8 cellular contexts compared by ENCODE assay signal in genomic region chr1:40477680-40478057, GRCh38. TPM values are rescaled to one million over a fixed set of nuclear protein-coding genes. Genes with fewer than 3 reads are reported as not detected.
DNase-seq lines count a peak whose midpoint lies in the region; ATAC-seq and TF ChIP-seq lines count a peak whose summit lies in the region.

No MANE protein-coding gene starts in this region.

- H2AFZ ChIP-seq in mammary epithelial cell (ENCODE audit: low read depth, low read length), result peak overlapping the region; percentile 95

- dilution Hi-C loops in mammary epithelial cell (cut with HindIII; ENCODE audit: low sequenced_read_pairs), result no loop called here

- 0% methylated on average over 7 of the region's 17 CpGs for WGBS in mammary epithelial cell (ENCODE audit: low coverage, missing lambda C conversion rate)

- peak overlapping the region; percentile 84 for H3K4me3 ChIP-seq in GM06990 (replicated peaks; ENCODE audit: low read depth, low read length)
- peak overlapping the region; percentile 71 to 86 (median 77) for H3K4me3 ChIP-seq in mammary epithelial cell (replicated peaks in 1 of 3; ENCODE audit: insufficient read depth in 1 of 3, low read depth in 2 of 3, low read length in 3 of 3)

- H4K20me1 ChIP-seq in mammary epithelial cell (ENCODE audit: insufficient read depth, low read length), result no peaks in the 10 kb centered on the region

- peak overlapping the region; percentile 35 for H3K9ac ChIP-seq in mammary epithelial cell (ENCODE audit: insufficient read depth, low read length)

- ATAC-seq in HG02798 (IDR thresholded peaks at IDR 0.05; ENCODE audit: poor library complexity, unreplicated experiment), result peak; percentile 35

- peak overlapping the region; percentile 99 for H3K4me2 ChIP-seq in mammary epithelial cell (ENCODE audit: insufficient read depth, low read depth, low read length)

- TF ChIP-seq CTCF in GM06990 (IDR thresholded peaks at IDR 0.05; ENCODE audit: insufficient read depth, low read length, poor library complexity, severe bottlenecking) (no peak), mammary epithelial cell (conservative IDR thresholded peaks at IDR 0.05 in 1 of 2, IDR thresholded peaks at IDR 0.05 in 1 of 2; ENCODE audit: extremely low read depth in 1 of 2, insufficient read depth in 1 of 2, low read depth in 1 of 2, low read length in 2 of 2) (no peak)

- in situ Hi-C loops in mammary epithelial cell (cut with MboI; ENCODE audit: low sequenced_read_pairs in 2 of 2), result no loop called here

- intact Hi-C loops in mammary epithelial cell (cut with micrococcal nuclease), result no loop called here
- intact Hi-C loops in posterior vena cava (cut with DNase I), result no loop called here

- CTCF ChIA-PET in mammary epithelial cell (lab: Charles Lee; ENCODE audit: low non-redundant PET), result interaction anchor here (0.6 kb wide), 1 partner anchor 399 kb away, joined by 5 read pairs; no protein-coding TSS in a partner anchor

- no peaks in the 10 kb centered on the region for H3K79me2 ChIP-seq in mammary epithelial cell (ENCODE audit: insufficient read depth, low read length)

- peaks cover 10% of the 10 kb centered on the region for H3K9me3 ChIP-seq in mammary epithelial cell (replicated peaks; ENCODE audit: insufficient read depth, low read length)

- no peak overlapping the region for H3K27ac ChIP-seq in mammary epithelial cell (ENCODE audit: insufficient read depth, low read depth, low read length)

- no TSS peak for BruUV-seq in mammary epithelial cell (replicated peaks; lab: Mats Ljungman, UMichigan)

- H3K27me3 ChIP-seq in GM06990 (replicated peaks; ENCODE audit: control insufficient read depth, insufficient read depth, low read length) (no peaks in the 10 kb centered on the region), mammary epithelial cell (ENCODE audit: insufficient read depth, low read length) (no peaks in the 10 kb centered on the region)

- H3K4me1 ChIP-seq in mammary epithelial cell (ENCODE audit: insufficient read depth, low read length), result peaks cover 4% of the 10 kb centered on the region

- no peak for DNase-seq in GM06990 (ENCODE audit: extremely low read depth, insufficient read length)
- DNase-seq in RKO (ENCODE audit: low spot score), result peak; percentile 56
- peak; percentile 23 for DNase-seq in mammary epithelial cell
- DNase-seq in kidney tubule cell (ENCODE audit: low spot score), result peak; percentile 7
- DNase-seq in stimulated activated CD8-positive, alpha-beta memory T cell treated with anti-CD3 and anti-CD28 coated beads, Interleukin-12 subunit alpha, Interleukin-12 subunit beta, amount 100 ng/mL, for 4 hours (ENCODE audit: low read depth), result peak; percentile 8
- DNase-seq in NCI-H2196 treated with DMSO at 0.1 percent for 48 hours (lab: John Stamatoyannopoulos, UW; ENCODE audit: unreplicated experiment), result no peak
- no peak for DNase-seq in posterior vena cava (ENCODE audit: low spot score)

- H3K36me3 ChIP-seq in GM06990 (ENCODE audit: control insufficient read depth, insufficient read depth, low read length) (0 out of 2 replicates have a peak, but pooled peaks cover 2% of the 10 kb centered on the region), mammary epithelial cell (ENCODE audit: insufficient read depth, low read length) (no peaks in the 10 kb centered on the region)

RNA-seq across cellular contexts. Expression of gene ZFP69, which starts 0.6 kb away (rescaled TPM):
- total RNA-seq in mammary epithelial cell, result 1 to 10 TPM; 3.5 to 4.3 TPM
- 2.1 TPM for polyA plus RNA-seq in mammary epithelial cell
- not detected for polyA minus RNA-seq in mammary epithelial cell
- total RNA-seq in posterior vena cava, result 1 to 10 TPM; 4.3 to 6.4 TPM

RNA-seq across cellular contexts. Expression of gene ZFP69B, which starts 27.4 kb away (rescaled TPM):
- total RNA-seq in mammary epithelial cell, result 10 to 100 TPM in 1 of 2 donors, 1 to 10 TPM in 1; 6.7 to 10.1 TPM
- 2.9 TPM for polyA plus RNA-seq in mammary epithelial cell
- polyA minus RNA-seq in mammary epithelial cell, result not detected
- 1 to 10 TPM; 1.6 to 2.6 TPM for total RNA-seq in posterior vena cava

RNA-seq across cellular contexts. Expression of gene EXO5, which starts 30.9 kb away (rescaled TPM):
- 10 to 100 TPM in 1 of 2 donors, 1 to 10 TPM in 1; 7.2 to 14.7 TPM for total RNA-seq in mammary epithelial cell
- polyA plus RNA-seq in mammary epithelial cell, result 10.1 TPM
- 22.4 TPM for polyA minus RNA-seq in mammary epithelial cell
- 1 to 10 TPM; 5.3 to 6.1 TPM for total RNA-seq in posterior vena cava

RNA-seq across cellular contexts. Expression of gene ZNF684, which starts 53.8 kb away (rescaled TPM):
- total RNA-seq in mammary epithelial cell (1 to 10 TPM; 3.7 to 4.1 TPM), posterior vena cava (1 to 10 TPM; 4.2 to 4.8 TPM)
- polyA plus RNA-seq in mammary epithelial cell, result 2.1 TPM
- polyA minus RNA-seq in mammary epithelial cell, result not detected

Comparison
In these comparisons a context has a peak if more than half of its experiments do, and no peak if none do; other contexts are left out.
1. DNase-seq: peak in RKO (single experiment), mammary epithelial cell (single experiment), kidney tubule cell (single experiment) and stimulated activated CD8-positive, alpha-beta memory T cell treated with anti-CD3 and anti-CD28 coated beads, Interleukin-12 subunit alpha, Interleukin-12 subunit beta, amount 100 ng/mL, for 4 hours (single experiment); none in GM06990 (single experiment), NCI-H2196 treated with DMSO at 0.1 percent for 48 hours (single experiment) and posterior vena cava (single experiment).